Comparison of ENCODE assay signal across 17 cellular contexts in the genomic region with DNA sequence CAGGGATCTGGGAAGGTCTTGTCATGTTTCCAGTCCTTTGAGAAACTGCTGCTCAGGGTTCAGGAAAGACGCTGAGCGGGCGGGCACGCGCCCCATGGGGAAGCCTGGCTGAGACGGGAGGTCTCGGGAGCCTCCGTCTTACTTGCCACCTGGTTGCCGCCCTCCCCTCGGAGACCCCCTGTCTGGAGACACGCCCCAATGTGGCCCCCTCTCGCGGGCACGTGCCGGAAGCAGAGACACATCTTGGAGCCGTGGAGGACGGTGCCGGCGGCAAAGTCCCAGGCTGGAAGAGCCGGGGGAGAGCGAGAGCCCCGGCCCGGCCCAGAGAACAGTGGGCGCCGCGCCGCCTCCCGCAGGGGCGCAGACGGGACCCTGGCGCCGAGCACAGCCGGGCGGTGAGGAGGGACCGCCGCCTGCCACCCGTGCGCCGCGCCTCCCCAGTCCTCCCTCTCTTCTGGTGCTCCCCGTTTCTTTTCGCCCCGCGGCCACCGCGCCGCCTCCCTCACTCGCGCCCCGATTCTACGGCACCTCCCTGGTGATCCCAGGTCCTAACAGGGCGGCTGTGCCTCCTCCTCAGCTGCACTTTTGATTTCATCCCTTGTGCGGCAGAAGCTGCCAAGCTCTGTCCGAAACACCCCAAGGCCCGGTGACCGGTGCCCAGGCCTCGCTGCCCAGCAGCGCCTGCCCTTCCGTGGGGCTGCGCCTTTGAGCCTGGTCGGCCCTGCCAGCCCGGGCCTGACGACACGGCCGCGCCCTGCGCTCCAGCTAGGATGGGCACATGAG. TPM values are rescaled to one million over a fixed set of nuclear protein-coding genes. Genes with fewer than 3 reads are reported as not detected.
DNase-seq lines count a peak whose midpoint lies in the region; ATAC-seq and TF ChIP-seq lines count a peak whose summit lies in the region.
"Had no signal": no experiment of that assay in that cellular context is flagged by ENCODE, and none has a peak within 500 bp of the region (broad histone marks: within the 10 kb centered on the region; RNA-seq: fewer than 3 reads in every experiment).

No MANE protein-coding gene starts in this region.

- H3K36me3 Mint-ChIP-seq in dendritic cell treated with granulocyte-macrophage colony-stimulating factor and Interleukin-4, amounts not matched to agents 40 ng/mL and 50 ng/mL, for 4 days (ENCODE audit: low read depth): no peaks in the 10 kb centered on the region
- H3K36me3 Mint-ChIP-seq: activated naive CD8-positive, alpha-beta T cell had no signal

- no peaks in the 10 kb centered on the region for H3K36me3 ChIP-seq in heart right ventricle
- H3K36me3 ChIP-seq in right atrium auricular region: no peaks in the 10 kb centered on the region
- H3K36me3 ChIP-seq in stomach: no peaks in the 10 kb centered on the region
- H3K36me3 ChIP-seq in sigmoid colon: no peaks in the 10 kb centered on the region
- H3K36me3 ChIP-seq: BLaER1 treated with 17β-estradiol and CSF1 and Interleukin-3, amounts not matched to agents 10 nM and 100 nM had no signal

- no peak overlapping the region for H3K27ac ChIP-seq in heart right ventricle
- no peak overlapping the region for H3K27ac ChIP-seq in right atrium auricular region
- H3K27ac ChIP-seq in stomach: no peak overlapping the region
- H3K27ac ChIP-seq in sigmoid colon: no peak overlapping the region
- H3K27ac ChIP-seq: A549; BLaER1 treated with 17β-estradiol and CSF1 and Interleukin-3, amounts not matched to agents 10 nM and 100 nM; testis had no signal

- H3K9me3 Mint-ChIP-seq in dendritic cell treated with granulocyte-macrophage colony-stimulating factor and Interleukin-4, amounts not matched to agents 40 ng/mL and 50 ng/mL, for 4 days: no peaks in the 10 kb centered on the region
- H3K9me3 Mint-ChIP-seq: activated T-helper 1 cell treated with anti-CD3 and anti-CD28 coated beads, Interleukin-12 subunit alpha, Interleukin-12 subunit beta, Interleukin-2, Interleukin-4 antibody, amounts not matched to agents 30 ng/mL and 10 ng/mL and 1 ng/mL, durations not matched to agents 14 hours and 24 hours and 36 hours had no signal

- H3K9me3 ChIP-seq in heart right ventricle (no peaks in the 10 kb centered on the region), right atrium auricular region (no peaks in the 10 kb centered on the region), stomach (no peaks in the 10 kb centered on the region), sigmoid colon (no peaks in the 10 kb centered on the region)
- H3K9me3 ChIP-seq: A549; BLaER1 treated with 17β-estradiol and CSF1 and Interleukin-3, amounts not matched to agents 10 nM and 100 nM; testis had no signal

- H3K4me1 ChIP-seq in heart right ventricle (peaks cover 0 to 21% (median 0%) of the 10 kb centered on the region in 9 donors), right atrium auricular region (no peaks in the 10 kb centered on the region), stomach (peaks cover 0 to 28% (median 18%) of the 10 kb centered on the region in 4 donors), sigmoid colon (peaks cover 0 to 6% (median 0%) of the 10 kb centered on the region in 4 donors)

- H3K4me3 Mint-ChIP-seq in dendritic cell treated with granulocyte-macrophage colony-stimulating factor and Interleukin-4, amounts not matched to agents 40 ng/mL and 50 ng/mL, for 4 days: peak overlapping the region; percentile 65
- H3K4me3 Mint-ChIP-seq: activated naive CD8-positive, alpha-beta T cell; activated T-helper 1 cell treated with anti-CD3 and anti-CD28 coated beads, Interleukin-12 subunit alpha, Interleukin-12 subunit beta, Interleukin-2, Interleukin-4 antibody, amounts not matched to agents 30 ng/mL and 10 ng/mL and 1 ng/mL, durations not matched to agents 14 hours and 24 hours and 36 hours had no signal

- H3K27me3 ChIP-seq in heart right ventricle (peaks cover 0 to 77% (median 45%) of the 10 kb centered on the region in 7 donors), right atrium auricular region (peaks cover 0 to 4% of the 10 kb centered on the region in 2 donors), stomach (peaks cover 0 to 77% (median 14%) of the 10 kb centered on the region in 3 donors), sigmoid colon (peaks cover 6 to 66% (median 18%) of the 10 kb centered on the region in 3 donors)
- H3K27me3 ChIP-seq: testis had no signal

- intact Hi-C loops in heart right ventricle (cut with DNase I): no loop called here
- intact Hi-C loops in dendritic cell treated with granulocyte-macrophage colony-stimulating factor and Interleukin-4, amounts not matched to agents 40 ng/mL and 50 ng/mL, for 4 days (cut with micrococcal nuclease): loop anchor here (5.0 kb wide), 1 partner anchor 390 kb away; a partner anchor contains a TSS
- intact Hi-C loops in stomach (cut with DNase I; ENCODE audit: low total_unique reads): no loop called here
- intact Hi-C loops in sigmoid colon (cut with DNase I): no loop called here

- TF ChIP-seq POLR2A in stomach (IDR thresholded peaks at IDR 0.05) (no peak), sigmoid colon (IDR thresholded peaks at IDR 0.05) (no peak)

- DNase-seq in heart right ventricle (no peak), right atrium auricular region (ENCODE audit: low spot score) (no peak), left kidney (ENCODE audit: low read depth, low spot score) (peak; percentile 42), stomach (no peak), T-helper 2 cell (no peak), OCI-M1 (lab: John Stamatoyannopoulos, UW) (no peak), sigmoid colon (no peak)
- DNase-seq: activated CD4-positive, alpha-beta T cell treated with anti-CD3 and anti-CD28 coated beads for 4 hours; NCI-H2171 treated with DMSO at 0.1 percent for 48 hours; SHP77; testis had no signal

- H3K27me3 Mint-ChIP-seq in dendritic cell treated with granulocyte-macrophage colony-stimulating factor and Interleukin-4, amounts not matched to agents 40 ng/mL and 50 ng/mL, for 4 days: peaks cover 54% of the 10 kb centered on the region

- TF ChIP-seq CTCF in heart right ventricle (IDR thresholded peaks at IDR 0.05) (no peak), right atrium auricular region (IDR thresholded peaks at IDR 0.05) (no peak), stomach (IDR thresholded peaks at IDR 0.05) (no peak), sigmoid colon (IDR thresholded peaks at IDR 0.05) (no peak)

- peak overlapping the region in 8 of 10 donors; percentile 10 to 43 (median 27) for H3K4me3 ChIP-seq in heart right ventricle
- H3K4me3 ChIP-seq in right atrium auricular region: peak overlapping the region in 1 of 2 donors; percentile 34
- H3K4me3 ChIP-seq in stomach: peak overlapping the region; percentile 2 to 25 (median 19)
- no peak overlapping the region for H3K4me3 ChIP-seq in sigmoid colon
- H3K4me3 ChIP-seq: A549; BLaER1 treated with 17β-estradiol and CSF1 and Interleukin-3, amounts not matched to agents 10 nM and 100 nM had no signal

- WGBS in heart right ventricle, 2 donors: 40 to 46% methylated on average over 50 to 67 of the region's 67 CpGs
- WGBS in stomach, 5 donors: 39 to 57% (median 41%) methylated on average over 44 to 67 of the region's 67 CpGs
- WGBS in sigmoid colon, 2 donors: 54 to 56% methylated on average over 67 of the region's 67 CpGs

- TF ChIP-seq EP300 in stomach (IDR thresholded peaks at IDR 0.05): no peak
- TF ChIP-seq EP300 in sigmoid colon (IDR thresholded peaks at IDR 0.05): no peak

- H3K27ac Mint-ChIP-seq in dendritic cell treated with granulocyte-macrophage colony-stimulating factor and Interleukin-4, amounts not matched to agents 40 ng/mL and 50 ng/mL, for 4 days: peak overlapping the region; percentile 59
- H3K27ac Mint-ChIP-seq: activated naive CD8-positive, alpha-beta T cell; activated T-helper 1 cell treated with anti-CD3 and anti-CD28 coated beads, Interleukin-12 subunit alpha, Interleukin-12 subunit beta, Interleukin-2, Interleukin-4 antibody, amounts not matched to agents 30 ng/mL and 10 ng/mL and 1 ng/mL, durations not matched to agents 14 hours and 24 hours and 36 hours had no signal

- peaks cover 58% of the 10 kb centered on the region for H3K4me1 Mint-ChIP-seq in dendritic cell treated with granulocyte-macrophage colony-stimulating factor and Interleukin-4, amounts not matched to agents 40 ng/mL and 50 ng/mL, for 4 days (ENCODE audit: low read depth)

- peak in 2 of 8 donors; percentile 10 to 54 for ATAC-seq in heart right ventricle
- ATAC-seq: A549 had no signal

RNA-seq across cellular contexts. Expression of a gene that starts 15.5 kb away (rescaled TPM):
- total RNA-seq in heart right ventricle: under 1 TPM in 9 of 10 donors, not detected in 1; 0.09 to 0.44 (median 0.21) TPM
- polyA plus RNA-seq in heart right ventricle: under 1 TPM; 0.29 to 0.90 TPM
- total RNA-seq in right atrium auricular region: under 1 TPM in 1 of 2 donors, not detected in 1; 0.20 TPM
- 10 to 100 TPM in 1 of 5 donors, 1 to 10 TPM in 2, under 1 TPM in 1, not detected in 1; 0.58 to 10.4 (median 3.0) TPM for total RNA-seq in stomach
- polyA plus RNA-seq in stomach: 100 to 1,000 TPM in 1 of 3 donors, 1 to 10 TPM in 1, under 1 TPM in 1; 0.76 to 102 (median 2.3) TPM
- total RNA-seq in sigmoid colon: under 1 TPM in 1 of 4 donors, not detected in 3; 0.49 TPM
- polyA plus RNA-seq in sigmoid colon: 10 to 100 TPM in 1 of 3 donors, 1 to 10 TPM in 2; 6.0 to 25.9 (median 8.6) TPM
- total RNA-seq: OCI-LY7 had no signal

RNA-seq across cellular contexts. Expression of a gene that starts 16.4 kb away (rescaled TPM):
- total RNA-seq in heart right ventricle: 10 to 100 TPM; 14.2 to 30.1 (median 19.4) TPM
- 1 to 10 TPM; 4.0 to 4.3 TPM for polyA plus RNA-seq in heart right ventricle
- 1 to 10 TPM; 3.2 to 8.5 TPM for total RNA-seq in right atrium auricular region
- under 1 TPM in 1 of 5 donors, not detected in 4; 0.14 TPM for total RNA-seq in stomach
- under 1 TPM in 1 of 3 donors, not detected in 2; 0.13 TPM for polyA plus RNA-seq in stomach
- total RNA-seq in sigmoid colon: not detected
- under 1 TPM in 1 of 3 donors, not detected in 2; 0.10 TPM for polyA plus RNA-seq in sigmoid colon
- total RNA-seq: activated T-helper 1 cell treated with anti-CD3 and anti-CD28 coated beads, Interleukin-12 subunit alpha, Interleukin-12 subunit beta, Interleukin-2, Interleukin-4 antibody, amounts not matched to agents 30 ng/mL and 10 ng/mL and 1 ng/mL, durations not matched to agents 14 hours and 24 hours and 36 hours; OCI-LY7 had no signal

RNA-seq across cellular contexts. Expression of a gene that starts 54.9 kb away (rescaled TPM):
- total RNA-seq in heart right ventricle (under 1 TPM in 1 of 10 donors, not detected in 9; 0.61 TPM), right atrium auricular region (not detected), stomach (under 1 TPM in 1 of 5 donors, not detected in 4; 0.73 TPM), sigmoid colon (not detected)
- polyA plus RNA-seq in heart right ventricle (under 1 TPM in 1 of 2 donors, not detected in 1; 0.06 TPM), stomach (10 to 100 TPM in 1 of 3 donors, 1 to 10 TPM in 1, not detected in 1; 1.5 to 41.6 TPM), sigmoid colon (under 1 TPM in 1 of 3 donors, not detected in 2; 0.32 TPM)
- total RNA-seq: OCI-LY7 had no signal

Comparison
In these comparisons a context has a peak if more than half of its experiments do, and no peak if none do; other contexts are left out.
1. H3K4me3 ChIP-seq: peak in heart right ventricle (8 of 10) and stomach (4 of 4); none in sigmoid colon (0 of 4).